Comparison of ENCODE assay signal across 9 cellular contexts in the genomic region with DNA sequence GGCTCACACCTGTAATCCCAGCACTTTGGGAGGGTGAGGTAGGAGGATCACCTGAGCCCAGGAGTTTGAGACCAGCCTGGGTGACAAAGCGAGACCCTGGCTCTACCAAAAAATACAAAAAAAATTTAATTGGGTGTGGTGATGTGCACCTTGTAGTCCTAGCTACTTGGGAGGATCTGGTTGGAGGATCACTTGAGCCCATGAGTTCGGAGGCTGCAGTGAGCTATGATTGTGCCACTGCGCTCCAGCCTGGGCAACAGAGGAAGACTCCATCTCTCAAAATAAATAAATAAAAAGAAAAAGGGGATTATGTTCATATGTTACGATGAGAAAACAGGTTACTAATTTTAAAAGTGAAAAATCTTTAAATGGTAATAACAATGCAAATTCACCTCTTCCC. TPM values are rescaled to one million over a fixed set of nuclear protein-coding genes. Genes with fewer than 3 reads are reported as not detected.
A peak's percentile ranks its signal among the peaks of the same experiment; 100 is the strongest.
DNase-seq lines count a peak whose midpoint lies in the region; ATAC-seq, FAIRE-seq and TF ChIP-seq lines count a peak whose summit lies in the region.
"Had no signal": no experiment of that assay in that cellular context is flagged by ENCODE, and none has a peak within 500 bp of the region (broad histone marks: within the 10 kb centered on the region; RNA-seq: fewer than 3 reads in every experiment).

No MANE protein-coding gene starts in this region.

- no peak for FAIRE-seq in frontal cortex (lab: Jason Lieb, UNC)

- peak overlapping the region; percentile 60 for H3K27ac Mint-ChIP-seq in activated CD4-positive, alpha-beta T cell treated with anti-CD3 and anti-CD28 coated beads for 36 hours
- H3K27ac Mint-ChIP-seq: H9 had no signal

- peak overlapping the region; percentile 96 for H3K4me3 Mint-ChIP-seq in activated CD4-positive, alpha-beta T cell treated with anti-CD3 and anti-CD28 coated beads for 36 hours

- H3K4me1 ChIP-seq in foreskin keratinocyte (peaks cover 6% of the 10 kb centered on the region), stomach smooth muscle (ENCODE audit: control insufficient read depth, insufficient read depth, low read length) (peaks cover 16% of the 10 kb centered on the region)

- TF ChIP-seq CTCF in WI38 (IDR thresholded peaks at IDR 0.05; ENCODE audit: low read depth, low read length) (no peak), foreskin keratinocyte (conservative IDR thresholded peaks at IDR 0.05) (no peak)

- H3K36me3 ChIP-seq in stomach smooth muscle (ENCODE audit: control insufficient read depth in 2 of 2, insufficient read depth in 2 of 2, low read length in 2 of 2) (peaks cover 0 to 2% of the 10 kb centered on the region in 2 donors), H7 (replicated peaks; ENCODE audit: control insufficient read depth, insufficient read depth, low read length) (no peaks in the 10 kb centered on the region)

- H3K9ac ChIP-seq in stomach smooth muscle (ENCODE audit: low read length in 2 of 2) = peak overlapping the region in 1 of 2 donors; percentile 73

- ATAC-seq in activated CD4-positive, alpha-beta T cell treated with anti-CD3 and anti-CD28 coated beads for 36 hours = no peak
- ATAC-seq in foreskin keratinocyte (no peak), GM18517 (IDR thresholded peaks at IDR 0.05; ENCODE audit: unreplicated experiment) (no peak)

- H3K9me3 ChIP-seq in stomach smooth muscle (ENCODE audit: control insufficient read depth in 2 of 2, low read length in 2 of 2) = no peaks in the 10 kb centered on the region

- POLR2A ChIA-PET in activated CD4-positive, alpha-beta T cell treated with anti-CD3 and anti-CD28 coated beads for 36 hours (lab: Charles Lee) = interaction anchor here (2.1 to 2.2 kb wide), 2 partner anchors 33 to 35 kb away, joined by 11 to 19 read pairs; a partner anchor contains a TSS

- peaks cover 30% of the 10 kb centered on the region for H3K36me3 Mint-ChIP-seq in activated CD4-positive, alpha-beta T cell treated with anti-CD3 and anti-CD28 coated beads for 36 hours (ENCODE audit: low read depth)

- H3K4me3 ChIP-seq in WI38 (ENCODE audit: low read depth, low read length) (peak overlapping the region; percentile 91), stomach smooth muscle (ENCODE audit: low read length in 2 of 2) (peak overlapping the region; percentile 76 to 89), H7 (ENCODE audit: insufficient read depth, low read depth, low read length) (no peak overlapping the region)

- H3K27ac ChIP-seq in foreskin keratinocyte = peak overlapping the region; percentile 67
- no peak overlapping the region for H3K27ac ChIP-seq in stomach smooth muscle (ENCODE audit: low read length)

- peak; percentile 29 for DNase-seq in activated CD4-positive, alpha-beta T cell treated with anti-CD3 and anti-CD28 coated beads for 36 hours
- no peak for DNase-seq in activated CD4-positive, alpha-beta T cell treated with anti-CD3 and anti-CD28 coated beads for 1 hour
- DNase-seq in foreskin keratinocyte (no peak), H7 (no peak), frontal cortex (ENCODE audit: low spot score in 2 of 2) (no peak)

- CTCF ChIA-PET in activated CD4-positive, alpha-beta T cell treated with anti-CD3 and anti-CD28 coated beads for 36 hours (lab: Charles Lee) = interaction anchor here (0.7 to 5.3 kb wide), 8 partner anchors 10 to 163 kb away, joined by 3 to 27 read pairs (median 8); a partner anchor contains a TSS

- no peaks in the 10 kb centered on the region for H3K27me3 ChIP-seq in foreskin keratinocyte
- no peaks in the 10 kb centered on the region for H3K27me3 ChIP-seq in stomach smooth muscle (ENCODE audit: control insufficient read depth in 1 of 2, insufficient read depth in 2 of 2, low read length in 2 of 2)
- H3K27me3 ChIP-seq in H7 (ENCODE audit: control insufficient read depth, insufficient read depth, low read length) = peaks cover 6% of the 10 kb centered on the region; the same call in 1 of the 2 replicates

- intact Hi-C loops in activated CD4-positive, alpha-beta T cell treated with anti-CD3 and anti-CD28 coated beads for 36 hours (cut with DNase I, micrococcal nuclease) = loop anchor here (1.0 to 10.0 kb wide), 9 partner anchors 33 to 449 kb away; a partner anchor contains a TSS

- H3K27me3 Mint-ChIP-seq in activated CD4-positive, alpha-beta T cell treated with anti-CD3 and anti-CD28 coated beads for 36 hours = no peaks in the 10 kb centered on the region

- H3K4me1 Mint-ChIP-seq in activated CD4-positive, alpha-beta T cell treated with anti-CD3 and anti-CD28 coated beads for 36 hours = peaks cover 56% of the 10 kb centered on the region

- H3K9me3 Mint-ChIP-seq in activated CD4-positive, alpha-beta T cell treated with anti-CD3 and anti-CD28 coated beads for 36 hours (ENCODE audit: low read depth) = no peaks in the 10 kb centered on the region
- H3K9me3 Mint-ChIP-seq: H9 had no signal

RNA-seq across cellular contexts. Expression of a gene that starts 1.0 kb away (rescaled TPM):
- 10 to 100 TPM; 30.3 TPM for total RNA-seq in activated CD4-positive, alpha-beta T cell treated with anti-CD3 and anti-CD28 coated beads for 36 hours
- 19.8 and 23.6 TPM in 2 replicates for total RNA-seq in foreskin keratinocyte
- 14.0 and 14.4 TPM in 2 replicates for polyA plus RNA-seq in foreskin keratinocyte
- 0.59 and 1.3 TPM in 2 replicates for total RNA-seq in H7 (2014; rRNA removed; shearing (Covaris generic))
- 0.82 TPM for total RNA-seq in frontal cortex

RNA-seq across cellular contexts. Expression of a gene that starts 33.0 kb away (rescaled TPM):
- 100 to 1,000 TPM in 1 of 2 experiments, 10 to 100 TPM in 1; 92.7 to 102 TPM for total RNA-seq in activated CD4-positive, alpha-beta T cell treated with anti-CD3 and anti-CD28 coated beads for 36 hours
- total RNA-seq in foreskin keratinocyte = 40.4 and 45.0 TPM in 2 replicates
- 10.2 and 15.2 TPM in 2 replicates for polyA plus RNA-seq in foreskin keratinocyte
- 75.9 and 76.3 TPM in 2 replicates for total RNA-seq in H7 (2014; rRNA removed; shearing (Covaris generic))
- 9.8 TPM for total RNA-seq in frontal cortex
